1 cellular context compared by ENCODE assay signal in genomic region chr12:124093297-124093696, GRCh38.
TF ChIP-seq lines count a peak whose summit lies in the region.

No MANE protein-coding gene starts in this region.

TF ChIP-seq in H1, 55 proteins besides CTCF, POLR2A, EP300 and RAD21 (continued from another document):
- TF ChIP-seq BRCA1 (IDR thresholded peaks at IDR 0.05; ENCODE audit: low read depth, low read length) = no peak
- TF ChIP-seq USF2 (IDR thresholded peaks at IDR 0.05; ENCODE audit: low read length) = no peak
- TF ChIP-seq ATF3 (IDR thresholded peaks at IDR 0.05; ENCODE audit: insufficient read depth, low read depth, low read length) = no peak
